Comparison of ENCODE assay signal across 16 cellular contexts in the genomic region with DNA sequence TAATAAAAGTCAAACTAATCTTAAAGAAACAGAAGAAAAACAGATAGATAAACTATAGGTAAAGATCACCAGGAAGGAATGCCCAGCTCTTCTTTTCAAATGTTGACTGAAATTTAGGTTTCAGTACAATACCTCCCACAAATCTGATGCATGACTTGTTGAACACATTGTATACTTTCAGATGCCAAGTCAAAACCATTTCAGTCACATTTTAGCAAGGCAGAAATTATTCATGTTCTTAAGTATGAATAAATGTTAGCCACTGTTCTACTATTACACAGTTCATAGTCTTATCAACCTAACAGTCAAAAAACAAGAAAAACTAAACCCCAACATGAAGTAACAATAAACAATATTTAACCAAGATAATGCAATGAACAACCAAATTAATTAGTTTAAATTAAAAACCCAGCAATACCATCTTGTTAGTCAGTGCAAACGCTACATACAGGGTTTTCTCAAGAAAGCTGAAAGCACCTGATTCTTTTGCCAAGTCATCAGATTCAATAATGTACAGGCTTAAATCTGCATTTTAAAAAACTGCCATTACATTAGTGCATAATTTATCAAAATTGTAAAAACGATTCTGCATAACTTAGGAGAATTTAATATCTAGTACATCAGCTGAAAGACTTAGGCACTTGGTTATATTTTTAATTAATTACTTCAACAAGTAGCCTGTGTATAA. TPM values are rescaled to one million over a fixed set of nuclear protein-coding genes. Genes with fewer than 3 reads are reported as not detected.
A peak's percentile ranks its signal among the peaks of the same experiment; 100 is the strongest.
DNase-seq lines count a peak whose midpoint lies in the region; ATAC-seq and TF ChIP-seq lines count a peak whose summit lies in the region.
"Had no signal": no experiment of that assay in that cellular context is flagged by ENCODE, and none has a peak within 500 bp of the region (broad histone marks: within the 10 kb centered on the region; RNA-seq: fewer than 3 reads in every experiment).

No MANE protein-coding gene starts in this region.

- peaks cover 11% of the 10 kb centered on the region for H3K36me3 Mint-ChIP-seq in activated naive CD4-positive, alpha-beta T cell treated with anti-CD3 and anti-CD28 coated beads, Interleukin-2, amount 50 U/mL, for 24 hours
- peaks cover 33% of the 10 kb centered on the region for H3K36me3 Mint-ChIP-seq in activated naive CD8-positive, alpha-beta T cell treated with anti-CD3 and anti-CD28 coated beads, Interleukin-2, amount 50 U/mL, for 24 hours (ENCODE audit: low read depth)

- no peaks in the 10 kb centered on the region for H3K9me2 ChIP-seq in HCT116 (ENCODE audit: insufficient read depth)

- no peak for TF ChIP-seq CTCF in HCT116 (IDR thresholded peaks at IDR 0.05 in 2 of 3, conservative IDR thresholded peaks at IDR 0.05 in 1 of 3; ENCODE audit: borderline replicate concordance in 1 of 3, insufficient read depth in 1 of 3, low read depth in 2 of 3, low read length in 2 of 3)

- no peaks in the 10 kb centered on the region for H3K79me2 ChIP-seq in HCT116 (ENCODE audit: insufficient read depth, low read length)

- no peaks in the 10 kb centered on the region for H3K27me3 ChIP-seq in HCT116 (ENCODE audit: insufficient read depth, low read length)

- peaks cover 55% of the 10 kb centered on the region for H3K4me1 Mint-ChIP-seq in activated naive CD4-positive, alpha-beta T cell treated with anti-CD3 and anti-CD28 coated beads, Interleukin-2, amount 50 U/mL, for 24 hours
- H3K4me1 Mint-ChIP-seq in activated naive CD8-positive, alpha-beta T cell treated with anti-CD3 and anti-CD28 coated beads, Interleukin-2, amount 50 U/mL, for 24 hours: peaks cover 36% of the 10 kb centered on the region

- POLR2A ChIA-PET in HCT116 (lab: Charles Lee): no interaction called here

- CTCF ChIA-PET in HCT116 (lab: Charles Lee): no interaction called here

- H3K4me3 Mint-ChIP-seq in activated naive CD4-positive, alpha-beta T cell treated with anti-CD3 and anti-CD28 coated beads, Interleukin-2, amount 50 U/mL, for 24 hours: no peak overlapping the region
- H3K4me3 Mint-ChIP-seq in activated naive CD8-positive, alpha-beta T cell treated with anti-CD3 and anti-CD28 coated beads, Interleukin-2, amount 50 U/mL, for 24 hours: no peak overlapping the region
- H3K4me3 Mint-ChIP-seq: IgD-negative memory B cell had no signal

- no peak overlapping the region for H2AFZ ChIP-seq in HCT116 (ENCODE audit: low read depth, low read length, poor library complexity, severe bottlenecking)

- TSS peak; percentile 24 for BruUV-seq in HCT116 (replicated peaks; lab: Mats Ljungman, UMichigan)

- no peak for TF ChIP-seq RAD21 in HCT116 (IDR thresholded peaks at IDR 0.05; ENCODE audit: low read depth)

- no peaks in the 10 kb centered on the region for H3K27me3 Mint-ChIP-seq in activated naive CD4-positive, alpha-beta T cell treated with anti-CD3 and anti-CD28 coated beads, Interleukin-2, amount 50 U/mL, for 24 hours
- no peaks in the 10 kb centered on the region for H3K27me3 Mint-ChIP-seq in activated naive CD8-positive, alpha-beta T cell treated with anti-CD3 and anti-CD28 coated beads, Interleukin-2, amount 50 U/mL, for 24 hours
- H3K27me3 Mint-ChIP-seq: IgD-negative memory B cell had no signal

- H3K4me1 ChIP-seq in HCT116 (ENCODE audit: control insufficient read depth in 1 of 2, insufficient read depth in 2 of 2, low read length in 2 of 2): no peaks in the 10 kb centered on the region
- H3K4me1 ChIP-seq: HAP-1 had no signal

- no peak for TF ChIP-seq POLR2A in HCT116 (IDR thresholded peaks at IDR 0.05; ENCODE audit: borderline replicate concordance, extremely low read depth, insufficient read depth, insufficient read length)

- H4K20me1 ChIP-seq in HCT116 (ENCODE audit: insufficient read depth): 0 out of 2 replicates have a peak, but pooled peaks cover 4% of the 10 kb centered on the region

- H3K9me3 Mint-ChIP-seq in activated naive CD4-positive, alpha-beta T cell treated with anti-CD3 and anti-CD28 coated beads, Interleukin-2, amount 50 U/mL, for 24 hours: no peaks in the 10 kb centered on the region
- H3K9me3 Mint-ChIP-seq in activated naive CD8-positive, alpha-beta T cell treated with anti-CD3 and anti-CD28 coated beads, Interleukin-2, amount 50 U/mL, for 24 hours: no peaks in the 10 kb centered on the region
- H3K9me3 Mint-ChIP-seq: IgD-negative memory B cell had no signal

- H3K36me3 ChIP-seq in HCT116 (ENCODE audit: control insufficient read depth in 1 of 2, insufficient read depth in 2 of 2, low read length in 2 of 2): peaks cover 19 to 20% of the 10 kb centered on the region in 2 experiments

- no peak for DNase-seq in activated naive CD4-positive, alpha-beta T cell treated with Interleukin-2 at 50 U/mL for 16 hours
- DNase-seq in HCT116 (ENCODE audit: low read depth, low spot score) (no peak), left lobe of liver (ENCODE audit: low spot score) (no peak)
- DNase-seq in activated naive CD8-positive, alpha-beta T cell treated with anti-CD3 and anti-CD28 coated beads, Interleukin-2, amount 50 U/mL, for 24 hours: no peak
- DNase-seq: DMS153, NCI-H1436, NCI-H2029 treated with DMSO at 0.1 percent for 48 hours, NCI-H510A treated with DMSO at 0.1 percent for 48 hours, SHP77 had no signal

- H3K4me2 ChIP-seq in HCT116 (ENCODE audit: low read length): no peak overlapping the region

- no peaks in the 10 kb centered on the region for H3K9me3 ChIP-seq in HCT116 (ENCODE audit: control insufficient read depth in 1 of 2, insufficient read depth in 1 of 2, low read depth in 1 of 2, low read length in 2 of 2)
- H3K9me3 ChIP-seq: HAP-1 had no signal

- no peak overlapping the region for H3K4me3 ChIP-seq in HCT116 (replicated peaks in 1 of 2; ENCODE audit: low read depth in 1 of 2, low read length in 2 of 2)
- H3K4me3 ChIP-seq: HAP-1 had no signal

- no peak overlapping the region for H3K27ac ChIP-seq in HCT116 (ENCODE audit: low read depth, low read length)

- intact Hi-C loops in HCT116 (cut with micrococcal nuclease): no loop called here

- RAD21 ChIA-PET in HCT116 (lab: Charles Lee; ENCODE audit: low non-redundant PET in 1 of 2, low total read pairs in 2 of 2, uncharacterized antibody in 2 of 2, unreplicated experiment in 2 of 2): no interaction called here

- ATAC-seq in HCT116 (no peak), left lobe of liver (no peak), GM21737 (IDR thresholded peaks at IDR 0.05; ENCODE audit: unreplicated experiment) (no peak), GM18858 (IDR thresholded peaks at IDR 0.05; ENCODE audit: unreplicated experiment) (no peak)
- peak; percentile 24 for ATAC-seq in activated naive CD8-positive, alpha-beta T cell treated with anti-CD3 and anti-CD28 coated beads, Interleukin-2, amount 50 U/mL, for 24 hours

- peak overlapping the region; percentile 35 for H3K27ac Mint-ChIP-seq in activated naive CD4-positive, alpha-beta T cell treated with anti-CD3 and anti-CD28 coated beads, Interleukin-2, amount 50 U/mL, for 24 hours
- no peak overlapping the region for H3K27ac Mint-ChIP-seq in activated naive CD8-positive, alpha-beta T cell treated with anti-CD3 and anti-CD28 coated beads, Interleukin-2, amount 50 U/mL, for 24 hours
- H3K27ac Mint-ChIP-seq: IgD-negative memory B cell had no signal

- H3K9ac ChIP-seq in HCT116 (ENCODE audit: low read length): no peak overlapping the region

TF ChIP-seq in HCT116, 20 proteins besides CTCF, POLR2A, EP300 and RAD21 (continues in another document):
- no peak for TF ChIP-seq JUND (IDR thresholded peaks at IDR 0.05)
- no peak for TF ChIP-seq ZNF274 (IDR thresholded peaks at IDR 0.05; ENCODE audit: low read depth, low read length)
- no peak for TF ChIP-seq EZH2 (IDR thresholded peaks at IDR 0.05)
- TF ChIP-seq EZH2phosphoT487 (IDR thresholded peaks at IDR 0.05; ENCODE audit: borderline replicate concordance): no peak
- TF ChIP-seq, protein P1, sequence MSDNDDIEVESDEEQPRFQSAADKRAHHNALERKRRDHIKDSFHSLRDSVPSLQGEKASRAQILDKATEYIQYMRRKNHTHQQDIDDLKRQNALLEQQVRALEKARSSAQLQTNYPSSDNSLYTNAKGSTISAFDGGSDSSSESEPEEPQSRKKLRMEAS (IDR thresholded peaks at IDR 0.05): no peak
- no peak for TF ChIP-seq YY1 (IDR thresholded peaks at IDR 0.05; ENCODE audit: extremely low read depth, insufficient replicate concordance, low read depth, low read length)
- no peak for TF ChIP-seq ELF1 (IDR thresholded peaks at IDR 0.05; ENCODE audit: borderline replicate concordance, low read depth)
- TF ChIP-seq, protein P2, sequence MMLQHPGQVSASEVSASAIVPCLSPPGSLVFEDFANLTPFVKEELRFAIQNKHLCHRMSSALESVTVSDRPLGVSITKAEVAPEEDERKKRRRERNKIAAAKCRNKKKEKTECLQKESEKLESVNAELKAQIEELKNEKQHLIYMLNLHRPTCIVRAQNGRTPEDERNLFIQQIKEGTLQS (IDR thresholded peaks at IDR 0.05): no peak
- TF ChIP-seq CBX3 (IDR thresholded peaks at IDR 0.05; ENCODE audit: low read depth): no peak
- TF ChIP-seq SP1 (IDR thresholded peaks at IDR 0.05; ENCODE audit: low read depth): no peak
- TF ChIP-seq, protein P3, sequence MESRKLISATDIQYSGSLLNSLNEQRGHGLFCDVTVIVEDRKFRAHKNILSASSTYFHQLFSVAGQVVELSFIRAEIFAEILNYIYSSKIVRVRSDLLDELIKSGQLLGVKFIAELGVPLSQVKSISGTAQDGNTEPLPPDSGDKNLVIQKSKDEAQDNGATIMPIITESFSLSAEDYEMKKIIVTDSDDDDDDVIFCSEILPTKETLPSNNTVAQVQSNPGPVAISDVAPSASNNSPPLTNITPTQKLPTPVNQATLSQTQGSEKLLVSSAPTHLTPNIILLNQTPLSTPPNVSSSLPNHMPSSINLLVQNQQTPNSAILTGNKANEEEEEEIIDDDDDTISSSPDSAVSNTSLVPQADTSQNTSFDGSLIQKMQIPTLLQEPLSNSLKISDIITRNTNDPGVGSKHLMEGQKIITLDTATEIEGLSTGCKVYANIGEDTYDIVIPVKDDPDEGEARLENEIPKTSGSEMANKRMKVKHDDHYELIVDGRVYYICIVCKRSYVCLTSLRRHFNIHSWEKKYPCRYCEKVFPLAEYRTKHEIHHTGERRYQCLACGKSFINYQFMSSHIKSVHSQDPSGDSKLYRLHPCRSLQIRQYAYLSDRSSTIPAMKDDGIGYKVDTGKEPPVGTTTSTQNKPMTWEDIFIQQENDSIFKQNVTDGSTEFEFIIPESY (IDR thresholded peaks at IDR 0.05; ENCODE audit: extremely low read depth, insufficient replicate concordance, low read length): no peak

RNA-seq across cellular contexts. Expression of a gene that starts 20.0 kb away (rescaled TPM):
- total RNA-seq in HCT116 (2021; ENCODE audit: unreplicated experiment) (17.7 TPM), left lobe of liver (4.8 TPM)
- polyA plus RNA-seq in HCT116 (2012): 8.4 and 11.2 TPM in 2 replicates

RNA-seq across cellular contexts. Expression of a gene that starts 48.5 kb away (rescaled TPM):
- total RNA-seq in HCT116 (2021; ENCODE audit: unreplicated experiment) (not detected), left lobe of liver (not detected)
- not detected in 2 replicates for polyA plus RNA-seq in HCT116 (2012)
- polyA plus RNA-seq: AG04450, BJ, IgD-negative memory B cell had no signal

RNA-seq across cellular contexts. Expression of a gene that starts 56.8 kb away (rescaled TPM):
- total RNA-seq in HCT116 (2021; ENCODE audit: unreplicated experiment) (53.8 TPM), left lobe of liver (15.1 TPM)
- 15.9 and 17.4 TPM in 2 replicates for polyA plus RNA-seq in HCT116 (2012)

RNA-seq across cellular contexts. Expression of a gene that starts 59.7 kb away (rescaled TPM):
- total RNA-seq in HCT116 (2021; ENCODE audit: unreplicated experiment) (not detected), left lobe of liver (not detected)
- not detected in 2 replicates for polyA plus RNA-seq in HCT116 (2012)
- polyA plus RNA-seq: AG04450, BJ, IgD-negative memory B cell had no signal
